ENCODE assay signal across 17 cellular contexts in genomic region chr3:113498221-113499005, GRCh38. TPM values are rescaled to one million over a fixed set of nuclear protein-coding genes. Genes with fewer than 3 reads are reported as not detected.
DNase-seq lines count a peak whose midpoint lies in the region; ATAC-seq and TF ChIP-seq lines count a peak whose summit lies in the region.
"Had no signal": no experiment of that assay in that cellular context is flagged by ENCODE, and none has a peak within 500 bp of the region (broad histone marks: within the 10 kb centered on the region; RNA-seq: fewer than 3 reads in every experiment).

No MANE protein-coding gene starts in this region.

- peaks cover 3 to 34% of the 10 kb centered on the region in 2 experiments for H3K36me3 ChIP-seq in SK-N-SH (replicated peaks in 1 of 2; ENCODE audit: control insufficient read depth in 1 of 2, insufficient read depth in 2 of 2, low read length in 1 of 2)
- no peaks in the 10 kb centered on the region for H3K36me3 ChIP-seq in smooth muscle cell (ENCODE audit: low read depth)

- H3K79me2 ChIP-seq in SK-N-SH (ENCODE audit: insufficient read depth) (no peaks in the 10 kb centered on the region), smooth muscle cell (ENCODE audit: low read depth) (no peaks in the 10 kb centered on the region)

- H3K4me3 ChIP-seq in SK-N-SH (ENCODE audit: low read depth in 2 of 2, low read length in 1 of 2), result no peak overlapping the region
- H3K4me3 ChIP-seq in fibroblast of pulmonary artery (replicated peaks; ENCODE audit: low read depth, low read length), result no peak overlapping the region
- no peak overlapping the region for H3K4me3 ChIP-seq in smooth muscle cell
- H3K4me3 ChIP-seq: lower lobe of right lung, Peyer's patch had no signal

- TF ChIP-seq CTCF in SK-N-SH (IDR thresholded peaks at IDR 0.05) (no peak), fibroblast of pulmonary artery (IDR thresholded peaks at IDR 0.05; ENCODE audit: low read length, missing control alignments) (no peak), smooth muscle cell (IDR thresholded peaks at IDR 0.05; ENCODE audit: borderline replicate concordance, insufficient read depth, poor library complexity, severe bottlenecking) (no peak), GM20000 (IDR thresholded peaks at IDR 0.05; ENCODE audit: extremely low read depth, missing control alignments) (no peak)

- intact Hi-C loops in cardiac septum (cut with DNase I), result no loop called here

- H3K27ac Mint-ChIP-seq in activated CD8-positive, alpha-beta T cell treated with anti-CD3 and anti-CD28 coated beads, Interleukin-2, amount 10 ng/mL, durations not matched to agents 7 days and 5 days, result peak overlapping the region; percentile 22
- no peak overlapping the region for H3K27ac Mint-ChIP-seq in activated CD4-positive, alpha-beta memory T cell treated with anti-CD3 and anti-CD28 coated beads, Interleukin-2, amount 10 ng/mL, durations not matched to agents 7 days and 5 days
- H3K27ac Mint-ChIP-seq: activated CD4-positive, alpha-beta T cell treated with anti-CD3 and anti-CD28 coated beads, Interleukin-2, amount 10 ng/mL, durations not matched to agents 7 days and 5 days; IgD-negative memory B cell had no signal

- no peaks in the 10 kb centered on the region for H3K27me3 Mint-ChIP-seq in activated CD8-positive, alpha-beta T cell treated with anti-CD3 and anti-CD28 coated beads, Interleukin-2, amount 10 ng/mL, durations not matched to agents 7 days and 5 days (ENCODE audit: low read depth)
- H3K27me3 Mint-ChIP-seq in activated CD4-positive, alpha-beta memory T cell treated with anti-CD3 and anti-CD28 coated beads, Interleukin-2, amount 10 ng/mL, durations not matched to agents 7 days and 5 days, result no peaks in the 10 kb centered on the region
- H3K27me3 Mint-ChIP-seq: activated CD4-positive, alpha-beta T cell treated with anti-CD3 and anti-CD28 coated beads, Interleukin-2, amount 10 ng/mL, durations not matched to agents 7 days and 5 days; IgD-negative memory B cell had no signal

- H3K9me3 Mint-ChIP-seq in activated CD8-positive, alpha-beta T cell treated with anti-CD3 and anti-CD28 coated beads, Interleukin-2, amount 10 ng/mL, durations not matched to agents 7 days and 5 days (ENCODE audit: insufficient read depth), result no peaks in the 10 kb centered on the region
- H3K9me3 Mint-ChIP-seq in activated CD4-positive, alpha-beta memory T cell treated with anti-CD3 and anti-CD28 coated beads, Interleukin-2, amount 10 ng/mL, durations not matched to agents 7 days and 5 days, result no peaks in the 10 kb centered on the region
- H3K9me3 Mint-ChIP-seq: activated CD4-positive, alpha-beta T cell treated with anti-CD3 and anti-CD28 coated beads, Interleukin-2, amount 10 ng/mL, durations not matched to agents 7 days and 5 days; IgD-negative memory B cell; nephron had no signal

- CTCF ChIA-PET in SK-N-SH (lab: Yijun Ruan, JAX), result interaction anchor here (0.6 to 4.8 kb wide), 7 partner anchors 63 to 608 kb away, joined by 3 to 30 read pairs (median 4); no protein-coding TSS in a partner anchor
- CTCF ChIA-PET in activated CD8-positive, alpha-beta T cell treated with anti-CD3 and anti-CD28 coated beads, Interleukin-2, amount 10 ng/mL, durations not matched to agents 7 days and 5 days (lab: Charles Lee), result interaction anchor here (0.8 to 4.6 kb wide), 3 partner anchors 50 to 79 kb away, joined by 3 to 80 read pairs (median 9); no protein-coding TSS in a partner anchor
- CTCF ChIA-PET in activated CD4-positive, alpha-beta memory T cell treated with anti-CD3 and anti-CD28 coated beads, Interleukin-2, amount 10 ng/mL, durations not matched to agents 7 days and 5 days (lab: Charles Lee), result interaction anchor here (0.6 to 4.7 kb wide), 6 partner anchors 12 to 414 kb away, joined by 3 to 86 read pairs (median 12); partner anchors contain the start of gene NAA50

- H3K9me3 ChIP-seq in SK-N-SH (no peaks in the 10 kb centered on the region), smooth muscle cell (replicated peaks; ENCODE audit: low read depth) (no peaks in the 10 kb centered on the region)
- H3K9me3 ChIP-seq: lower lobe of right lung, Peyer's patch had no signal

- no peak overlapping the region for H3K4me2 ChIP-seq in SK-N-SH
- H3K4me2 ChIP-seq in smooth muscle cell, result peak overlapping the region; percentile 22

- peaks cover 25% of the 10 kb centered on the region for H3K36me3 Mint-ChIP-seq in activated CD8-positive, alpha-beta T cell treated with anti-CD3 and anti-CD28 coated beads, Interleukin-2, amount 10 ng/mL, durations not matched to agents 7 days and 5 days (ENCODE audit: low read depth)
- peaks cover 19% of the 10 kb centered on the region for H3K36me3 Mint-ChIP-seq in activated CD4-positive, alpha-beta memory T cell treated with anti-CD3 and anti-CD28 coated beads, Interleukin-2, amount 10 ng/mL, durations not matched to agents 7 days and 5 days (ENCODE audit: low read depth)

- no peak overlapping the region for H3K4me3 Mint-ChIP-seq in activated CD8-positive, alpha-beta T cell treated with anti-CD3 and anti-CD28 coated beads, Interleukin-2, amount 10 ng/mL, durations not matched to agents 7 days and 5 days
- no peak overlapping the region for H3K4me3 Mint-ChIP-seq in activated CD4-positive, alpha-beta memory T cell treated with anti-CD3 and anti-CD28 coated beads, Interleukin-2, amount 10 ng/mL, durations not matched to agents 7 days and 5 days
- H3K4me3 Mint-ChIP-seq: activated CD4-positive, alpha-beta T cell treated with anti-CD3 and anti-CD28 coated beads, Interleukin-2, amount 10 ng/mL, durations not matched to agents 7 days and 5 days; IgD-negative memory B cell; nephron had no signal

- no peak overlapping the region for H3K9ac ChIP-seq in SK-N-SH
- H3K9ac ChIP-seq in smooth muscle cell (ENCODE audit: low read depth), result peak overlapping the region; percentile 65

- DNase-seq in SK-N-SH (no peak), fibroblast of pulmonary artery (ENCODE audit: low read depth) (peak; percentile 74), smooth muscle cell (lab: John Stamatoyannopoulos, UW; ENCODE audit: unreplicated experiment) (no peak), GM20000 (ENCODE audit: low spot score) (no peak), cardiac septum (ENCODE audit: low spot score) (no peak)
- no peak for DNase-seq in activated CD8-positive, alpha-beta T cell treated with anti-CD3 and anti-CD28 coated beads, Interleukin-2, amount 10 ng/mL, durations not matched to agents 7 days and 5 days
- DNase-seq in activated CD4-positive, alpha-beta memory T cell treated with anti-CD3 and anti-CD28 coated beads, Interleukin-2, amount 10 ng/mL, durations not matched to agents 7 days and 5 days, result no peak
- DNase-seq: 8988T; activated CD4-positive, alpha-beta T cell treated with anti-CD3 and anti-CD28 coated beads, Interleukin-2, amount 10 ng/mL, durations not matched to agents 7 days and 5 days; central memory CD4-positive, alpha-beta T cell; lower lobe of right lung; NCI-H510A treated with DMSO at 0.1 percent for 48 hours; Peyer's patch; T-helper 2 cell had no signal

- H2AFZ ChIP-seq in SK-N-SH (ENCODE audit: low read depth) (no peak overlapping the region), smooth muscle cell (ENCODE audit: low read depth) (peak overlapping the region; percentile 43)

- H3F3A ChIP-seq in SK-N-SH (replicated peaks; ENCODE audit: insufficient read depth) (peaks cover 9% of the 10 kb centered on the region), smooth muscle cell (ENCODE audit: low read depth) (no peaks in the 10 kb centered on the region)

- H3K27me3 ChIP-seq in SK-N-SH (ENCODE audit: insufficient read depth), result no peaks in the 10 kb centered on the region
- H3K27me3 ChIP-seq in smooth muscle cell (ENCODE audit: low read depth), result no peaks in the 10 kb centered on the region
- H3K27me3 ChIP-seq: Peyer's patch had no signal

- POLR2A ChIA-PET in SK-N-SH (lab: Yijun Ruan, JAX), result no interaction called here
- POLR2A ChIA-PET in activated CD8-positive, alpha-beta T cell treated with anti-CD3 and anti-CD28 coated beads, Interleukin-2, amount 10 ng/mL, durations not matched to agents 7 days and 5 days (lab: Charles Lee), result interaction anchor here (0.6 kb wide), 1 partner anchor 8 kb away, joined by 3 read pairs; no protein-coding TSS in a partner anchor
- POLR2A ChIA-PET in activated CD4-positive, alpha-beta memory T cell treated with anti-CD3 and anti-CD28 coated beads, Interleukin-2, amount 10 ng/mL, durations not matched to agents 7 days and 5 days (lab: Charles Lee), result interaction anchor here (1.2 kb wide), 1 partner anchor 16 kb away, joined by 5 read pairs; the partner anchor contains the start of gene SPICE1

- WGBS in SK-N-SH (ENCODE audit: low lambda C conversion rate), result 68% methylated on average over 5 of the region's 5 CpGs
- WGBS in smooth muscle cell (ENCODE audit: low lambda C conversion rate), result 54% methylated on average over 5 of the region's 5 CpGs

- no peaks in the 10 kb centered on the region for H4K20me1 ChIP-seq in SK-N-SH (ENCODE audit: insufficient read depth)
- H4K20me1 ChIP-seq in smooth muscle cell (ENCODE audit: low read depth), result no peaks in the 10 kb centered on the region

- TF ChIP-seq RAD21 in SK-N-SH (IDR thresholded peaks at IDR 0.05; ENCODE audit: low read length), result no peak

- H3K4me1 ChIP-seq in SK-N-SH (ENCODE audit: control insufficient read depth in 1 of 2, insufficient read depth in 2 of 2, low read depth in 1 of 2, low read length in 1 of 2) (no peaks in the 10 kb centered on the region), smooth muscle cell (ENCODE audit: low read depth) (no peaks in the 10 kb centered on the region)
- H3K4me1 ChIP-seq: lower lobe of right lung, Peyer's patch had no signal

- H3K27ac ChIP-seq in SK-N-SH (ENCODE audit: low read depth in 2 of 2, low read length in 1 of 2) (peak overlapping the region in 1 of 2 experiments; percentile 17; a peak in 2 of 4 replicates), smooth muscle cell (ENCODE audit: low read depth) (peak overlapping the region; percentile 94)
- H3K27ac ChIP-seq: lower lobe of right lung, Peyer's patch had no signal

- no peaks in the 10 kb centered on the region for H3K9me2 ChIP-seq in SK-N-SH

- peak; percentile 27; the same call in 1 of the 3 replicates for ATAC-seq in SK-N-SH treated with all-trans-retinoic acid at 6 μM for 48 hours
- ATAC-seq in activated CD8-positive, alpha-beta T cell treated with anti-CD3 and anti-CD28 coated beads, Interleukin-2, amount 10 ng/mL, durations not matched to agents 7 days and 5 days, result no peak
- ATAC-seq: lower lobe of right lung had no signal

- peaks cover 14% of the 10 kb centered on the region for H3K4me1 Mint-ChIP-seq in activated CD8-positive, alpha-beta T cell treated with anti-CD3 and anti-CD28 coated beads, Interleukin-2, amount 10 ng/mL, durations not matched to agents 7 days and 5 days (ENCODE audit: low read depth)
- H3K4me1 Mint-ChIP-seq in activated CD4-positive, alpha-beta memory T cell treated with anti-CD3 and anti-CD28 coated beads, Interleukin-2, amount 10 ng/mL, durations not matched to agents 7 days and 5 days, result peaks cover 20% of the 10 kb centered on the region
- H3K4me1 Mint-ChIP-seq: nephron had no signal

- TF ChIP-seq EP300 in SK-N-SH (IDR thresholded peaks at IDR 0.05; ENCODE audit: borderline replicate concordance in 1 of 2, low read depth in 1 of 2, low read length in 1 of 2), result no peak

RNA-seq across cellular contexts. Expression of gene SPICE1, which starts 16.5 kb away (rescaled TPM):
- polyA plus RNA-seq in SK-N-SH (2012; rRNA removed) (3.9 and 4.6 TPM in 2 replicates), smooth muscle cell (11.8 and 14.8 TPM in 2 replicates)
- 3.7 and 4.6 TPM in 2 replicates for polyA plus RNA-seq in SK-N-SH (2012; cell fraction: cytosol; rRNA removed)
- polyA plus RNA-seq in SK-N-SH (2012; cell fraction: nucleus; rRNA removed), result 3.0 and 10.6 TPM in 2 replicates
- total RNA-seq in activated CD8-positive, alpha-beta T cell treated with anti-CD3 and anti-CD28 coated beads, Interleukin-2, amount 10 ng/mL, durations not matched to agents 7 days and 5 days, result 10 to 100 TPM; 15.3 to 16.6 TPM
- total RNA-seq in smooth muscle cell (53.5 and 56.7 TPM in 2 replicates), cardiac septum (3.6 TPM)
- 10 to 100 TPM; 15.7 to 20.7 TPM for total RNA-seq in activated CD4-positive, alpha-beta memory T cell treated with anti-CD3 and anti-CD28 coated beads, Interleukin-2, amount 10 ng/mL, durations not matched to agents 7 days and 5 days

RNA-seq across cellular contexts. Expression of gene SIDT1, which starts 33.9 kb away (rescaled TPM):
- 0.02 and 0.03 TPM in 2 replicates for polyA plus RNA-seq in SK-N-SH (2012; rRNA removed)
- polyA plus RNA-seq in SK-N-SH (2012; cell fraction: cytosol; rRNA removed), result not detected in 2 replicates
- 0.06 and 0.12 TPM in 2 replicates for polyA plus RNA-seq in SK-N-SH (2012; cell fraction: nucleus; rRNA removed)
- 10 to 100 TPM; 34.8 to 35.0 TPM for total RNA-seq in activated CD8-positive, alpha-beta T cell treated with anti-CD3 and anti-CD28 coated beads, Interleukin-2, amount 10 ng/mL, durations not matched to agents 7 days and 5 days
- total RNA-seq in smooth muscle cell, result not detected in 2 replicates
- polyA plus RNA-seq in smooth muscle cell, result 0.43 TPM in 1 of 2 replicates, not detected in the other
- 10 to 100 TPM; 23.9 to 25.5 TPM for total RNA-seq in activated CD4-positive, alpha-beta memory T cell treated with anti-CD3 and anti-CD28 coated beads, Interleukin-2, amount 10 ng/mL, durations not matched to agents 7 days and 5 days
- total RNA-seq in cardiac septum, result 0.89 TPM

RNA-seq across cellular contexts. Expression of gene CFAP44, which starts 57.1 kb away (rescaled TPM):
- polyA plus RNA-seq in SK-N-SH (2012; rRNA removed) (2.3 and 3.7 TPM in 2 replicates), smooth muscle cell (0.55 and 2.4 TPM in 2 replicates)
- polyA plus RNA-seq in SK-N-SH (2012; cell fraction: cytosol; rRNA removed), result 1.3 and 1.5 TPM in 2 replicates
- 14.7 and 25.9 TPM in 2 replicates for polyA plus RNA-seq in SK-N-SH (2012; cell fraction: nucleus; rRNA removed)
- total RNA-seq in activated CD8-positive, alpha-beta T cell treated with anti-CD3 and anti-CD28 coated beads, Interleukin-2, amount 10 ng/mL, durations not matched to agents 7 days and 5 days, result 1 to 10 TPM; 4.1 to 4.5 TPM
- total RNA-seq in smooth muscle cell (5.2 and 6.1 TPM in 2 replicates), cardiac septum (2.1 TPM)
- 1 to 10 TPM; 3.3 to 5.1 TPM for total RNA-seq in activated CD4-positive, alpha-beta memory T cell treated with anti-CD3 and anti-CD28 coated beads, Interleukin-2, amount 10 ng/mL, durations not matched to agents 7 days and 5 days

Comparison
In these comparisons a context has a peak if more than half of its experiments do, and no peak if none do; other contexts are left out.
1. RNA of gene SIDT1, which starts 33.9 kb away (total RNA-seq): 34.8 to 35.0 TPM in activated CD8-positive, alpha-beta T cell treated with anti-CD3 and anti-CD28 coated beads, Interleukin-2, amount 10 ng/mL, durations not matched to agents 7 days and 5 days and 23.9 to 25.5 TPM in activated CD4-positive, alpha-beta memory T cell treated with anti-CD3 and anti-CD28 coated beads, Interleukin-2, amount 10 ng/mL, durations not matched to agents 7 days and 5 days; 0.89 TPM in cardiac septum (single experiment) and not detected in smooth muscle cell; every median in the first group is over 10 times any median in the second.